In the genomic region with DNA sequence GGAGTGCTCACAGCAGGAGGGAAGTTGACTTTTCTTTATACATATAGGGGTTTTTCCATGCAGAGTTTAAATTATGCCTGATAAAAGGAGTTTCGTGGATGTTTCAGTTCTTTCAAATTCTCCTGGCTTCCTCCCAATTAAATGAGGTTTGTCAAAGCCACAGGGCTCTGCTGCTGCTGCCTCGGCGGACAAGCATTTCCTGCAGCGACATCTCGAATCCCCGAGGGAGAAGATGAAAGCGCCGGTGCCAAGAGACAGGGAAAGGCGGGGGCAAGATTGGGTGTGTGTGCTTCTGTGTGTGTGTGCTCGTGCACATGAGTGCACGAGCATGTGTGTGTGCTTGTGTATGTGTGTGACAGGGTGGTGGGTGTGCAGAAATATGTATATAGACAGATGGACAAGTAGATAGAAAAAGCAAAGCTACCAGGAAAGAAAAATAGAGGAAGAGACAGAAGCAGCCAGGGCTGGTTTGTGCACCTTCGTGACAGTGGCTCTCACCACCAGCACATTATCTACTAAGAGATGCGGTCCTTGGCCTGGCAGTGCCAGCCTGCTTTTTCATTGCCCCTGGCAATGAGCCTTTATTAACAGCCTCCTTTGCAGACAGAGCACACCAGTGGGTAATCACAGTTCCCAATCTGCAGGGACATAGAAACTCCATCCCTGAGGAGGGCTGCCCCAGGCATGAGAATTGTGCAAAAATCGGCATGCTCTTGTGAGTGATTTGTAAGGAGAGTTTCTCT, we compare ENCODE assay signal across 8 cellular contexts.
DNase-seq lines count a peak whose midpoint lies in the region; ATAC-seq and TF ChIP-seq lines count a peak whose summit lies in the region.

No MANE protein-coding gene starts in this region.

- CTCF ChIA-PET in activated B cell treated with CpG ODN at 0.5 μM for 24 hours (lab: Charles Lee): no interaction called here
- CTCF ChIA-PET in naive thymus-derived CD4-positive, alpha-beta T cell (lab: Charles Lee): no interaction called here

- H3K4me3 ChIP-seq in naive thymus-derived CD4-positive, alpha-beta T cell (ENCODE audit: low read length): no peak overlapping the region

- H3K36me3 Mint-ChIP-seq in activated B cell treated with CpG ODN at 0.5 μM for 24 hours (ENCODE audit: low read depth): no peaks in the 10 kb centered on the region
- H3K36me3 Mint-ChIP-seq in naive thymus-derived CD4-positive, alpha-beta T cell: no peaks in the 10 kb centered on the region

- peaks cover 55% of the 10 kb centered on the region for H3K27me3 Mint-ChIP-seq in activated B cell treated with CpG ODN at 0.5 μM for 24 hours
- H3K27me3 Mint-ChIP-seq in naive thymus-derived CD4-positive, alpha-beta T cell: peaks cover 47 to 75% (median 59%) of the 10 kb centered on the region in 5 donors

- no peak for TF ChIP-seq CTCF in activated B cell treated with CpG ODN at 0.5 μM for 24 hours (IDR thresholded peaks at IDR 0.05)

- intact Hi-C loops in activated B cell treated with CpG ODN at 0.5 μM for 24 hours (cut with micrococcal nuclease): no loop called here
- intact Hi-C loops in naive thymus-derived CD4-positive, alpha-beta T cell (cut with micrococcal nuclease): loop anchor here in 1 of 2 donors (2.0 kb wide), 1 partner anchor 26 kb away; no protein-coding TSS in a partner anchor

- peak; percentile 52 for ATAC-seq in activated B cell treated with CpG ODN at 0.5 μM for 24 hours (ENCODE audit: low read depth)
- no peak for ATAC-seq in naive thymus-derived CD4-positive, alpha-beta T cell

- no peaks in the 10 kb centered on the region for H3K9me3 Mint-ChIP-seq in activated B cell treated with CpG ODN at 0.5 μM for 24 hours
- peaks cover 0 to 2% (median 0%) of the 10 kb centered on the region in 11 donors for H3K9me3 Mint-ChIP-seq in naive thymus-derived CD4-positive, alpha-beta T cell

- peak; percentile 11 for DNase-seq in activated CD4-positive, alpha-beta T cell treated with anti-CD3 and anti-CD28 coated beads for 48 hours
- DNase-seq in activated CD4-positive, alpha-beta T cell treated with anti-CD3 and anti-CD28 coated beads for 1 hour: no peak
- DNase-seq in Kasumi-1 (lab: John Stamatoyannopoulos, UW): peak; percentile 81 to 89
- DNase-seq in activated B cell treated with CpG ODN at 0.5 μM for 24 hours: no peak
- DNase-seq in naive thymus-derived CD4-positive, alpha-beta T cell: no peak
- DNase-seq in amygdala (lab: John Stamatoyannopoulos, UW): no peak
- no peak for DNase-seq in epidermal melanocyte (ENCODE audit: insufficient read length, low spot score)
- DNase-seq in germinal center (ENCODE audit: low spot score): no peak

- H3K4me1 Mint-ChIP-seq in activated B cell treated with CpG ODN at 0.5 μM for 24 hours: peaks cover 10% of the 10 kb centered on the region
- H3K4me1 Mint-ChIP-seq in naive thymus-derived CD4-positive, alpha-beta T cell: peaks cover 6 to 27% (median 15%) of the 10 kb centered on the region in 7 donors

- H3K9me3 ChIP-seq in naive thymus-derived CD4-positive, alpha-beta T cell (ENCODE audit: control insufficient read depth in 2 of 3, low read length in 3 of 3): no peaks in the 10 kb centered on the region

- no peaks in the 10 kb centered on the region for H3K36me3 ChIP-seq in naive thymus-derived CD4-positive, alpha-beta T cell (ENCODE audit: control insufficient read depth in 2 of 3, insufficient read depth in 3 of 3, low read length in 3 of 3)

- POLR2A ChIA-PET in activated B cell treated with CpG ODN at 0.5 μM for 24 hours (lab: Charles Lee): no interaction called here
- POLR2A ChIA-PET in naive thymus-derived CD4-positive, alpha-beta T cell (lab: Charles Lee): no interaction called here

- H3K4me1 ChIP-seq in naive thymus-derived CD4-positive, alpha-beta T cell (ENCODE audit: control insufficient read depth in 2 of 2, insufficient read depth in 2 of 2, low read length in 2 of 2): no peaks in the 10 kb centered on the region

- H3K4me3 Mint-ChIP-seq in activated B cell treated with CpG ODN at 0.5 μM for 24 hours: peak overlapping the region; percentile 42
- peak overlapping the region in 9 of 10 donors; percentile 25 to 78 (median 59) for H3K4me3 Mint-ChIP-seq in naive thymus-derived CD4-positive, alpha-beta T cell

- H3K27me3 ChIP-seq in naive thymus-derived CD4-positive, alpha-beta T cell (ENCODE audit: control insufficient read depth in 2 of 2, insufficient read depth in 2 of 2, low read length in 2 of 2): no peaks in the 10 kb centered on the region

- H3K27ac ChIP-seq in naive thymus-derived CD4-positive, alpha-beta T cell (ENCODE audit: low read depth, low read length): no peak overlapping the region

- H3K27ac Mint-ChIP-seq in activated B cell treated with CpG ODN at 0.5 μM for 24 hours: no peak overlapping the region
- peak overlapping the region in 1 of 9 donors; percentile 16 for H3K27ac Mint-ChIP-seq in naive thymus-derived CD4-positive, alpha-beta T cell

Comparison
In these comparisons a context has a peak if more than half of its experiments do, and no peak if none do; other contexts are left out.
1. DNase-seq: peak in activated CD4-positive, alpha-beta T cell treated with anti-CD3 and anti-CD28 coated beads for 48 hours (single experiment) and Kasumi-1 (2 of 2); none in activated CD4-positive, alpha-beta T cell treated with anti-CD3 and anti-CD28 coated beads for 1 hour (single experiment), activated B cell treated with CpG ODN at 0.5 μM for 24 hours (single experiment), naive thymus-derived CD4-positive, alpha-beta T cell (0 of 9), amygdala (0 of 56), epidermal melanocyte (single experiment) and germinal center (single experiment).